In genomic region chrX:10325606-10326005, GRCh38 we compare ENCODE assay signal across 28 cellular contexts.
A peak's percentile ranks its signal among the peaks of the same experiment; 100 is the strongest.
DNase-seq lines count a peak whose midpoint lies in the region; ATAC-seq and TF ChIP-seq lines count a peak whose summit lies in the region.
"Had no signal": no experiment of that assay in that cellular context is flagged by ENCODE, and none has a peak within 500 bp of the region (broad histone marks: within the 10 kb centered on the region; RNA-seq: fewer than 3 reads in every experiment).

No MANE protein-coding gene starts in this region.

- peaks cover 13% of the 10 kb centered on the region for H3K4me1 Mint-ChIP-seq in chondrocyte (ENCODE audit: low read depth)
- no peaks in the 10 kb centered on the region for H3K4me1 Mint-ChIP-seq in stimulated activated effector memory CD8-positive, alpha-beta T cell treated with anti-CD3 and anti-CD28 coated beads, Interleukin-12 subunit alpha, Interleukin-12 subunit beta, amount 100 ng/mL, for 72 hours
- H3K4me1 Mint-ChIP-seq: activated CD4-positive, alpha-beta T cell treated with anti-CD3 and anti-CD28 coated beads for 36 hours; B cell; naive thymus-derived CD8-positive, alpha-beta T cell had no signal

- no peaks in the 10 kb centered on the region for H3K27me3 Mint-ChIP-seq in chondrocyte (ENCODE audit: low read depth)
- H3K27me3 Mint-ChIP-seq: activated CD4-positive, alpha-beta T cell treated with anti-CD3 and anti-CD28 coated beads for 36 hours had no signal

- peak; percentile 15 for DNase-seq in HCEC 1CT
- DNase-seq in chondrocyte (ENCODE audit: low spot score): no peak
- peak; percentile 9 to 41 for DNase-seq in foreskin fibroblast
- DNase-seq in SKM-1 treated with dmso at 0.1 percent for 144 hours (lab: John Stamatoyannopoulos, UW; ENCODE audit: unreplicated experiment): no peak
- DNase-seq in GOT3 (lab: John Stamatoyannopoulos, UW): no peak
- no peak for DNase-seq in HPDE6-E6E7 (ENCODE audit: extremely low spot score)
- no peak for DNase-seq in stimulated activated effector memory CD8-positive, alpha-beta T cell treated with anti-CD3 and anti-CD28 coated beads, Interleukin-12 subunit alpha, Interleukin-12 subunit beta, amount 100 ng/mL, for 72 hours (ENCODE audit: low spot score in 2 of 2)
- DNase-seq: activated CD4-positive, alpha-beta T cell treated with anti-CD3 and anti-CD28 coated beads for 36 hours; activated naive CD4-positive, alpha-beta T cell; activated T-cell treated with anti-CD3 and anti-CD28 coated beads, Interleukin-2, amount 50 U/mL, for 4 hours; amniotic stem cell; DMS79; dorsolateral prefrontal cortex; H7; islet precursor cell; Karpas-422; midbrain; naive thymus-derived CD8-positive, alpha-beta T cell; NCI-H1694 treated with DMSO at 0.1 percent for 48 hours; NCI-H526 treated with DMSO at 0.1 percent for 48 hours; retina; RPMI8226; stimulated activated CD4-positive, alpha-beta T cell treated with anti-CD3 and anti-CD28 coated beads, Interleukin-4, amount 100 ng/mL, for 24 hours; stimulated activated naive CD4-positive, alpha-beta T cell; testis had no signal

- no peak overlapping the region for H3K4me3 Mint-ChIP-seq in chondrocyte (ENCODE audit: unreplicated experiment)
- no peak overlapping the region for H3K4me3 Mint-ChIP-seq in stimulated activated effector memory CD8-positive, alpha-beta T cell treated with anti-CD3 and anti-CD28 coated beads, Interleukin-12 subunit alpha, Interleukin-12 subunit beta, amount 100 ng/mL, for 72 hours
- H3K4me3 Mint-ChIP-seq: activated CD4-positive, alpha-beta T cell treated with anti-CD3 and anti-CD28 coated beads for 36 hours; activated T-cell treated with anti-CD3 and anti-CD28 coated beads, Interleukin-2, amount 50 U/mL, for 4 hours; B cell; naive thymus-derived CD8-positive, alpha-beta T cell had no signal

- TF ChIP-seq CTCF in chondrocyte (IDR thresholded peaks at IDR 0.05) (peak; percentile 51), foreskin fibroblast (IDR thresholded peaks at IDR 0.05; ENCODE audit: low read depth, low read length) (no peak)

- H3K4me3 ChIP-seq in foreskin fibroblast (ENCODE audit: low read depth in 1 of 2, low read length in 2 of 2): no peak overlapping the region
- H3K4me3 ChIP-seq: cardiac muscle cell, dorsolateral prefrontal cortex, testis, vagina had no signal

- H3K27ac Mint-ChIP-seq in chondrocyte (ENCODE audit: unreplicated experiment): no peak overlapping the region
- H3K27ac Mint-ChIP-seq in stimulated activated effector memory CD8-positive, alpha-beta T cell treated with anti-CD3 and anti-CD28 coated beads, Interleukin-12 subunit alpha, Interleukin-12 subunit beta, amount 100 ng/mL, for 72 hours: no peak overlapping the region
- H3K27ac Mint-ChIP-seq: activated CD4-positive, alpha-beta T cell treated with anti-CD3 and anti-CD28 coated beads for 36 hours; B cell; naive thymus-derived CD8-positive, alpha-beta T cell had no signal

- no peaks in the 10 kb centered on the region for H3K36me3 Mint-ChIP-seq in chondrocyte (ENCODE audit: low read depth)
- no peaks in the 10 kb centered on the region for H3K36me3 Mint-ChIP-seq in stimulated activated effector memory CD8-positive, alpha-beta T cell treated with anti-CD3 and anti-CD28 coated beads, Interleukin-12 subunit alpha, Interleukin-12 subunit beta, amount 100 ng/mL, for 72 hours
- H3K36me3 Mint-ChIP-seq: naive thymus-derived CD8-positive, alpha-beta T cell had no signal

- H3K9me3 Mint-ChIP-seq in chondrocyte (ENCODE audit: low read depth): peaks cover 18% of the 10 kb centered on the region
- no peaks in the 10 kb centered on the region for H3K9me3 Mint-ChIP-seq in stimulated activated effector memory CD8-positive, alpha-beta T cell treated with anti-CD3 and anti-CD28 coated beads, Interleukin-12 subunit alpha, Interleukin-12 subunit beta, amount 100 ng/mL, for 72 hours
- H3K9me3 Mint-ChIP-seq: activated T-cell treated with anti-CD3 and anti-CD28 coated beads, Interleukin-2, amount 50 U/mL, for 4 hours had no signal

- ATAC-seq in stimulated activated effector memory CD8-positive, alpha-beta T cell treated with anti-CD3 and anti-CD28 coated beads, Interleukin-12 subunit alpha, Interleukin-12 subunit beta, amount 100 ng/mL, for 72 hours: no peak
- ATAC-seq: activated CD4-positive, alpha-beta T cell treated with anti-CD3 and anti-CD28 coated beads for 36 hours; activated T-cell treated with anti-CD3 and anti-CD28 coated beads, Interleukin-2, amount 50 U/mL, for 4 hours; naive thymus-derived CD8-positive, alpha-beta T cell had no signal

Comparison
In these comparisons a context has a peak if more than half of its experiments do, and no peak if none do; other contexts are left out.
1. DNase-seq: peak in HCEC 1CT (single experiment) and foreskin fibroblast (2 of 2); none in chondrocyte (single experiment), SKM-1 treated with dmso at 0.1 percent for 144 hours (single experiment), GOT3 (single experiment), HPDE6-E6E7 (single experiment) and stimulated activated effector memory CD8-positive, alpha-beta T cell treated with anti-CD3 and anti-CD28 coated beads, Interleukin-12 subunit alpha, Interleukin-12 subunit beta, amount 100 ng/mL, for 72 hours (0 of 2).